Comparison of ENCODE assay signal across 16 cellular contexts in genomic region chr4:181194096-181194495, GRCh38.
DNase-seq lines count a peak whose midpoint lies in the region; ATAC-seq and TF ChIP-seq lines count a peak whose summit lies in the region.
"Had no signal": no experiment of that assay in that cellular context is flagged by ENCODE, and none has a peak within 500 bp of the region (broad histone marks: within the 10 kb centered on the region; RNA-seq: fewer than 3 reads in every experiment).

No MANE protein-coding gene starts in this region.

- H3K9me3 Mint-ChIP-seq in activated CD8-positive, alpha-beta T cell treated with anti-CD3 and anti-CD28 coated beads, Interleukin-2, amount 10 ng/mL, durations not matched to agents 7 days and 5 days (ENCODE audit: insufficient read depth), result no peaks in the 10 kb centered on the region

- H3K4me1 ChIP-seq in RWPE2 (ENCODE audit: insufficient read depth, poor library complexity, severe bottlenecking), result peaks cover 6% of the 10 kb centered on the region

- H3K4me3 ChIP-seq in RWPE2 (ENCODE audit: severe bottlenecking) (no peak overlapping the region), choroid plexus epithelial cell (ENCODE audit: low read depth, low read length) (no peak overlapping the region)
- H3K4me3 ChIP-seq: K562 had no signal

- no peaks in the 10 kb centered on the region for H3K9me3 ChIP-seq in RWPE2 (ENCODE audit: severe bottlenecking)

- ATAC-seq in RWPE2 (ENCODE audit: low read depth), result peak; percentile 72; the same call in 2 of the 3 replicates
- ATAC-seq in activated CD8-positive, alpha-beta T cell treated with anti-CD3 and anti-CD28 coated beads, Interleukin-2, amount 10 ng/mL, durations not matched to agents 7 days and 5 days, result no peak
- ATAC-seq: K562 had no signal

- POLR2A ChIA-PET in activated CD8-positive, alpha-beta T cell treated with anti-CD3 and anti-CD28 coated beads, Interleukin-2, amount 10 ng/mL, durations not matched to agents 7 days and 5 days (lab: Charles Lee), result no interaction called here

- H3K27me3 ChIP-seq in RWPE2 (ENCODE audit: insufficient read depth, poor library complexity, severe bottlenecking), result no peaks in the 10 kb centered on the region

- no peaks in the 10 kb centered on the region for H3K36me3 ChIP-seq in RWPE2 (ENCODE audit: low read depth)

- DNase-seq in HPDE6-E6E7 (ENCODE audit: extremely low spot score) (peak; percentile 9), RWPE2 (ENCODE audit: low spot score) (no peak), choroid plexus epithelial cell (ENCODE audit: low read depth) (peak; percentile 45), NCI-H2081 (lab: John Stamatoyannopoulos, UW) (no peak)
- no peak for DNase-seq in stimulated activated CD4-positive, alpha-beta T cell treated with anti-CD3 and anti-CD28 coated beads, Interleukin-12 subunit alpha, Interleukin-12 subunit beta, amount 100 ng/mL, for 4 hours
- DNase-seq in activated CD8-positive, alpha-beta T cell treated with anti-CD3 and anti-CD28 coated beads, Interleukin-2, amount 10 ng/mL, durations not matched to agents 7 days and 5 days, result no peak
- DNase-seq in effector CD4-positive, alpha-beta T cell, result no peak
- DNase-seq: DMS79 treated with DMSO at 0.1 percent for 48 hours, GDM1, H7, MV-4-11, NCI-H187, NCI-H226, NCI-H524 treated with DMSO at 0.1 percent for 48 hours had no signal

- H3K27me3 Mint-ChIP-seq in activated CD8-positive, alpha-beta T cell treated with anti-CD3 and anti-CD28 coated beads, Interleukin-2, amount 10 ng/mL, durations not matched to agents 7 days and 5 days (ENCODE audit: low read depth), result no peaks in the 10 kb centered on the region

- H3K36me3 Mint-ChIP-seq in activated CD8-positive, alpha-beta T cell treated with anti-CD3 and anti-CD28 coated beads, Interleukin-2, amount 10 ng/mL, durations not matched to agents 7 days and 5 days (ENCODE audit: low read depth), result no peaks in the 10 kb centered on the region
- H3K36me3 Mint-ChIP-seq: CD14-positive monocyte had no signal

- TF ChIP-seq CTCF in RWPE2 (IDR thresholded peaks at IDR 0.05; ENCODE audit: poor library complexity, severe bottlenecking), result no peak
- no peak for TF ChIP-seq CTCF in choroid plexus epithelial cell (conservative IDR thresholded peaks at IDR 0.05; ENCODE audit: low read depth, low read length)

- H3K4me3 Mint-ChIP-seq in activated CD8-positive, alpha-beta T cell treated with anti-CD3 and anti-CD28 coated beads, Interleukin-2, amount 10 ng/mL, durations not matched to agents 7 days and 5 days, result no peak overlapping the region
- H3K4me3 Mint-ChIP-seq: CD14-positive monocyte had no signal

- no peak overlapping the region for H3K27ac ChIP-seq in RWPE2 (ENCODE audit: poor library complexity, severe bottlenecking)

- no peaks in the 10 kb centered on the region for H3K4me1 Mint-ChIP-seq in activated CD8-positive, alpha-beta T cell treated with anti-CD3 and anti-CD28 coated beads, Interleukin-2, amount 10 ng/mL, durations not matched to agents 7 days and 5 days (ENCODE audit: low read depth)
- H3K4me1 Mint-ChIP-seq: CD14-positive monocyte had no signal

- CTCF ChIA-PET in activated CD8-positive, alpha-beta T cell treated with anti-CD3 and anti-CD28 coated beads, Interleukin-2, amount 10 ng/mL, durations not matched to agents 7 days and 5 days (lab: Charles Lee), result no interaction called here

- no peak overlapping the region for H3K27ac Mint-ChIP-seq in activated CD8-positive, alpha-beta T cell treated with anti-CD3 and anti-CD28 coated beads, Interleukin-2, amount 10 ng/mL, durations not matched to agents 7 days and 5 days
- H3K27ac Mint-ChIP-seq: CD14-positive monocyte had no signal

Comparison
In these comparisons a context has a peak if more than half of its experiments do, and no peak if none do; other contexts are left out.
1. DNase-seq: peak in HPDE6-E6E7 (single experiment) and choroid plexus epithelial cell (single experiment); none in RWPE2 (single experiment), stimulated activated CD4-positive, alpha-beta T cell treated with anti-CD3 and anti-CD28 coated beads, Interleukin-12 subunit alpha, Interleukin-12 subunit beta, amount 100 ng/mL, for 4 hours (single experiment), NCI-H2081 (0 of 2), activated CD8-positive, alpha-beta T cell treated with anti-CD3 and anti-CD28 coated beads, Interleukin-2, amount 10 ng/mL, durations not matched to agents 7 days and 5 days (single experiment) and effector CD4-positive, alpha-beta T cell (single experiment).